ENCODE assay signal across 18 cellular contexts in the genomic region with DNA sequence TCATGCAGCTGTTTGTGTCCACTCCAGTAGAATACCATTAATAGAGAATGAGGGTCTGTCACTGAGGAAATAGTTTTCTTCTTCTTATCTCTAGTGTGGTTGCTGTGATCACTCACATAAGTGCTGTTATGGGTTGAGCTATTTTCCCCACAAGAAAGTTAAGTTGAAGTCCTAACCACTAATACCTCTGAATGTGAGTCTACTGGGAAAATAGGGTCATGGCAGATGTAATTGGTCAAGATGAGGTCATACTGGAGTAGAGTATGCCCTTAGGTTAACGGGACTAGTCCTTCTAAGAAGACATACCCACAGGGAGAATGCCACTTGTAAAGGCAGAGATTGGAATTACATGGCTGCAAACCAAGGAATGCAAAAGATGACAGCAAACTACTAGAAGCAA.
DNase-seq lines count a peak whose midpoint lies in the region; ATAC-seq and TF ChIP-seq lines count a peak whose summit lies in the region.
"Had no signal": no experiment of that assay in that cellular context is flagged by ENCODE, and none has a peak within 500 bp of the region (broad histone marks: within the 10 kb centered on the region; RNA-seq: fewer than 3 reads in every experiment).

No MANE protein-coding gene starts in this region.

- H3K9ac ChIP-seq in GM23248, result no peak overlapping the region

- no peaks in the 10 kb centered on the region for H3K36me3 Mint-ChIP-seq in MCF 10A (ENCODE audit: insufficient read depth, unreplicated experiment)
- H3K36me3 Mint-ChIP-seq: CD4-positive, CD25-positive, alpha-beta regulatory T cell had no signal

- in situ Hi-C loops in GM23248 (cut with MboI) (no loop called here), astrocyte of the spinal cord (cut with HindIII; ENCODE audit: low sequenced_read_pairs) (no loop called here)

- no peak for ATAC-seq in HG03108 (IDR thresholded peaks at IDR 0.05; ENCODE audit: unreplicated experiment)

- H3K9me2 ChIP-seq in GM23248 (ENCODE audit: insufficient read depth), result no peaks in the 10 kb centered on the region
- H3K9me2 ChIP-seq in OCI-LY7 (ENCODE audit: insufficient read depth, low read length), result no peaks in the 10 kb centered on the region

- no peaks in the 10 kb centered on the region for H3F3A ChIP-seq in GM23248 (ENCODE audit: insufficient read depth)

- no peaks in the 10 kb centered on the region for H3K4me1 ChIP-seq in GM23248 (ENCODE audit: insufficient read depth)
- H3K4me1 ChIP-seq in OCI-LY7 (ENCODE audit: insufficient read depth, low read length, poor library complexity, severe bottlenecking), result peaks cover 11% of the 10 kb centered on the region
- H3K4me1 ChIP-seq: Caco-2 had no signal

- H3K4me2 ChIP-seq in GM23248 (ENCODE audit: unreplicated experiment) (no peak overlapping the region), OCI-LY7 (ENCODE audit: low read length) (no peak overlapping the region)

- no peaks in the 10 kb centered on the region for H4K20me1 ChIP-seq in GM23248 (ENCODE audit: insufficient read depth)
- no peaks in the 10 kb centered on the region for H4K20me1 ChIP-seq in OCI-LY7 (ENCODE audit: insufficient read depth, low read length)

- H3K4me1 Mint-ChIP-seq in MCF 10A (ENCODE audit: insufficient read depth, unreplicated experiment), result peaks cover 6% of the 10 kb centered on the region
- H3K4me1 Mint-ChIP-seq: B cell; CD4-positive, CD25-positive, alpha-beta regulatory T cell had no signal

- TF ChIP-seq CTCF in OCI-LY7 (conservative IDR thresholded peaks at IDR 0.05; ENCODE audit: low read length) (no peak), astrocyte of the spinal cord (IDR thresholded peaks at IDR 0.05; ENCODE audit: low read depth, low read length) (no peak), MCF 10A (IDR thresholded peaks at IDR 0.05; ENCODE audit: unreplicated experiment) (no peak)

- no peaks in the 10 kb centered on the region for H3K9me3 Mint-ChIP-seq in MCF 10A (ENCODE audit: unreplicated experiment)

- H2AFZ ChIP-seq in GM23248 (no peak overlapping the region), OCI-LY7 (ENCODE audit: low read length) (0 out of 2 replicates have a peak overlapping the region, but pooled peaks have one; percentile 38)

- H3K27ac ChIP-seq in GM23248 (no peak overlapping the region), OCI-LY7 (ENCODE audit: low read depth, low read length, poor library complexity, severe bottlenecking) (no peak overlapping the region)

- H3K27me3 ChIP-seq in GM23248 (replicated peaks; ENCODE audit: insufficient read depth), result peaks cover 5% of the 10 kb centered on the region; the same call in 1 of the 2 replicates

- POLR2A ChIA-PET in OCI-LY7 (lab: Charles Lee) (interaction anchor here (1.6 kb wide), 1 partner anchor 12 kb away, joined by 6 read pairs; no protein-coding TSS in a partner anchor), MCF 10A (lab: Yijun Ruan, JAX) (no interaction called here)

- CTCF ChIA-PET in OCI-LY7 (lab: Charles Lee; ENCODE audit: unreplicated experiment) (no interaction called here), MCF 10A (lab: Yijun Ruan, JAX) (interaction anchor here (0.5 to 0.6 kb wide), 2 partner anchors 145 to 207 kb away, joined by 3 to 4 read pairs; no protein-coding TSS in a partner anchor)

- H3K4me3 Mint-ChIP-seq in MCF 10A (ENCODE audit: unreplicated experiment), result no peak overlapping the region
- H3K4me3 Mint-ChIP-seq: B cell; CD4-positive, CD25-positive, alpha-beta regulatory T cell had no signal

- H3K4me3 ChIP-seq in GM23248 (no peak overlapping the region), OCI-LY7 (ENCODE audit: low read depth, low read length, poor library complexity, severe bottlenecking) (no peak overlapping the region), astrocyte of the spinal cord (ENCODE audit: low read depth, low read length) (no peak overlapping the region)

- intact Hi-C loops in OCI-LY7 (cut with micrococcal nuclease; ENCODE audit: unreplicated experiment) (no loop called here), MCF 10A (cut with micrococcal nuclease) (no loop called here)

- H3K9me3 ChIP-seq in GM23248 (ENCODE audit: low read depth), result no peaks in the 10 kb centered on the region
- no peaks in the 10 kb centered on the region for H3K9me3 ChIP-seq in OCI-LY7 (ENCODE audit: low read length)
- H3K9me3 ChIP-seq: Caco-2 had no signal

- 26 to 44% methylated on average over 1 of the region's 1 CpG for WGBS in GM23248 (ENCODE audit: low coverage in 1 of 2, low lambda C conversion rate in 2 of 2, missing lambda C conversion rate in 2 of 2), 2 experiments

- DNase-seq in GM23248, result peak; percentile 12
- no peak for DNase-seq in OCI-LY7 (ENCODE audit: low spot score)
- peak; percentile 76 for DNase-seq in astrocyte of the spinal cord (ENCODE audit: low read depth, low spot score)
- DNase-seq in non-pigmented ciliary epithelial cell (ENCODE audit: low read depth), result peak; percentile 38
- DNase-seq in DMS 273 treated with DMSO at 0.1 percent for 48 hours (lab: John Stamatoyannopoulos, UW), result no peak
- DNase-seq in MCF 10A (ENCODE audit: unreplicated experiment), result no peak
- DNase-seq in NOMO-1 treated with dmso at 0.1 percent for 144 hours (lab: John Stamatoyannopoulos, UW; ENCODE audit: unreplicated experiment), result no peak
- DNase-seq: ACHN; Caco-2; CD4-positive, CD25-positive, alpha-beta regulatory T cell; HCEC 1CT; NCI-H1048; NCI-H1436 treated with DMSO at 0.1 percent for 48 hours; NCI-H2081; NCI-H510A treated with DMSO at 0.1 percent for 48 hours; SHP77 treated with DMSO at 0.1 percent for 48 hours had no signal

- H3K79me2 ChIP-seq in GM23248 (ENCODE audit: insufficient read depth), result no peaks in the 10 kb centered on the region
- no peaks in the 10 kb centered on the region for H3K79me2 ChIP-seq in OCI-LY7 (ENCODE audit: insufficient read depth, low read depth, low read length)

- no peaks in the 10 kb centered on the region for H3K36me3 ChIP-seq in GM23248 (ENCODE audit: low read depth)
- H3K36me3 ChIP-seq in OCI-LY7 (ENCODE audit: insufficient read depth, low read length), result no peaks in the 10 kb centered on the region

- BruUV-seq in OCI-LY7 (replicated peaks; lab: Mats Ljungman, UMichigan), result no TSS peak
- BruUV-seq in MCF 10A (replicated peaks; lab: Mats Ljungman, UMichigan), result no TSS peak

- no peaks in the 10 kb centered on the region for H3K27me3 Mint-ChIP-seq in MCF 10A (ENCODE audit: insufficient read depth, unreplicated experiment)
- H3K27me3 Mint-ChIP-seq: CD4-positive, CD25-positive, alpha-beta regulatory T cell had no signal

- H3K27ac Mint-ChIP-seq in MCF 10A (ENCODE audit: low read depth, unreplicated experiment), result no peak overlapping the region
- H3K27ac Mint-ChIP-seq: B cell; CD4-positive, CD25-positive, alpha-beta regulatory T cell had no signal

Comparison
In these comparisons a context has a peak if more than half of its experiments do, and no peak if none do; other contexts are left out.
1. DNase-seq: peak in GM23248 (single experiment), astrocyte of the spinal cord (single experiment) and non-pigmented ciliary epithelial cell (single experiment); none in OCI-LY7 (single experiment), DMS 273 treated with DMSO at 0.1 percent for 48 hours (single experiment), MCF 10A (single experiment) and NOMO-1 treated with dmso at 0.1 percent for 144 hours (single experiment).